ENCODE assay signal across 1 cellular context in the genomic region with DNA sequence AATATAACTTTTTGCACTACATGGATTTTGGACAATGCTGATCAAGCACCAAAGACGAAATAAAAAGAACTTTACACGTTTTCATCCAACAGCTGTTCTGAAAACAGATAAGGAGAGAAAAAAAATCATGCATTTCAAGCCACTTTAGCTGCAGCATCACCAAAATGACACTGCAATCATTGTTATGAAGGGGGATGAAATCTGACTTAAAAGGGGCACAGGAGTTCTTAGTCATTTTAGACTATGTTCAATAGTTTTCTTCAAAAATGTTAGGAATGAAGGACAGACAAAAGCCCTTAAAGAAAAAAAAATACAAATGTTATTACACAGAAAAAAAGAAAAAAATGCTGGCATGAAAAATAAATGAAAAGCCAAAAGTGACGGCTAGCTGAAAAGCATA.
TF ChIP-seq lines count a peak whose summit lies in the region.

No MANE protein-coding gene starts in this region.

TF ChIP-seq in SK-N-SH treated with all-trans-retinoic acid at 6 μM for 48 hours, 23 proteins besides CTCF, POLR2A, EP300 and RAD21 (continued from another document):
- TF ChIP-seq ISL1 (CRISPR knock-in tag; IDR thresholded peaks at IDR 0.05) (no peak), ARNTL (CRISPR knock-in tag; IDR thresholded peaks at IDR 0.05; ENCODE audit: borderline replicate concordance, low read depth) (no peak)
- TF ChIP-seq, protein P1, sequence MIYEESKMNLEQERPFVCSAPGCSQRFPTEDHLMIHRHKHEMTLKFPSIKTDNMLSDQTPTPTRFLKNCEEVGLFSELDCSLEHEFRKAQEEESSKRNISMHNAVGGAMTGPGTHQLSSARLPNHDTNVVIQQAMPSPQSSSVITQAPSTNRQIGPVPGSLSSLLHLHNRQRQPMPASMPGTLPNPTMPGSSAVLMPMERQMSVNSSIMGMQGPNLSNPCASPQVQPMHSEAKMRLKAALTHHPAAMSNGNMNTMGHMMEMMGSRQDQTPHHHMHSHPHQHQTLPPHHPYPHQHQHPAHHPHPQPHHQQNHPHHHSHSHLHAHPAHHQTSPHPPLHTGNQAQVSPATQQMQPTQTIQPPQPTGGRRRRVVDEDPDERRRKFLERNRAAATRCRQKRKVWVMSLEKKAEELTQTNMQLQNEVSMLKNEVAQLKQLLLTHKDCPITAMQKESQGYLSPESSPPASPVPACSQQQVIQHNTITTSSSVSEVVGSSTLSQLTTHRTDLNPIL (CRISPR knock-in tag; IDR thresholded peaks at IDR 0.05; ENCODE audit: low read depth), result no peak
